ENCODE assay signal across 1 cellular context in genomic region chr2:210626849-210627248, GRCh38.
TF ChIP-seq lines count a peak whose summit lies in the region.

No MANE protein-coding gene starts in this region.

TF ChIP-seq in WTC11, 78 proteins besides CTCF, POLR2A, EP300 and RAD21 (continued from another document):
- TF ChIP-seq, protein P1, sequence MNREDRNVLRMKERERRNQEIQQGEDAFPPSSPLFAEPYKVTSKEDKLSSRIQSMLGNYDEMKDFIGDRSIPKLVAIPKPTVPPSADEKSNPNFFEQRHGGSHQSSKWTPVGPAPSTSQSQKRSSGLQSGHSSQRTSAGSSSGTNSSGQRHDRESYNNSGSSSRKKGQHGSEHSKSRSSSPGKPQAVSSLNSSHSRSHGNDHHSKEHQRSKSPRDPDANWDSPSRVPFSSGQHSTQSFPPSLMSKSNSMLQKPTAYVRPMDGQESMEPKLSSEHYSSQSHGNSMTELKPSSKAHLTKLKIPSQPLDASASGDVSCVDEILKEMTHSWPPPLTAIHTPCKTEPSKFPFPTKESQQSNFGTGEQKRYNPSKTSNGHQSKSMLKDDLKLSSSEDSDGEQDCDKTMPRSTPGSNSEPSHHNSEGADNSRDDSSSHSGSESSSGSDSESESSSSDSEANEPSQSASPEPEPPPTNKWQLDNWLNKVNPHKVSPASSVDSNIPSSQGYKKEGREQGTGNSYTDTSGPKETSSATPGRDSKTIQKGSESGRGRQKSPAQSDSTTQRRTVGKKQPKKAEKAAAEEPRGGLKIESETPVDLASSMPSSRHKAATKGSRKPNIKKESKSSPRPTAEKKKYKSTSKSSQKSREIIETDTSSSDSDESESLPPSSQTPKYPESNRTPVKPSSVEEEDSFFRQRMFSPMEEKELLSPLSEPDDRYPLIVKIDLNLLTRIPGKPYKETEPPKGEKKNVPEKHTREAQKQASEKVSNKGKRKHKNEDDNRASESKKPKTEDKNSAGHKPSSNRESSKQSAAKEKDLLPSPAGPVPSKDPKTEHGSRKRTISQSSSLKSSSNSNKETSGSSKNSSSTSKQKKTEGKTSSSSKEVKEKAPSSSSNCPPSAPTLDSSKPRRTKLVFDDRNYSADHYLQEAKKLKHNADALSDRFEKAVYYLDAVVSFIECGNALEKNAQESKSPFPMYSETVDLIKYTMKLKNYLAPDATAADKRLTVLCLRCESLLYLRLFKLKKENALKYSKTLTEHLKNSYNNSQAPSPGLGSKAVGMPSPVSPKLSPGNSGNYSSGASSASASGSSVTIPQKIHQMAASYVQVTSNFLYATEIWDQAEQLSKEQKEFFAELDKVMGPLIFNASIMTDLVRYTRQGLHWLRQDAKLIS (CRISPR knock-in tag; IDR thresholded peaks at IDR 0.05; ENCODE audit: borderline replicate concordance), result no peak
- TF ChIP-seq SMAD4 (CRISPR knock-in tag; IDR thresholded peaks at IDR 0.05) (no peak), ZNF512 (CRISPR knock-in tag; IDR thresholded peaks at IDR 0.05; ENCODE audit: borderline replicate concordance) (no peak), USF2 (CRISPR knock-in tag; IDR thresholded peaks at IDR 0.05) (no peak), FOXJ3 (CRISPR knock-in tag; IDR thresholded peaks at IDR 0.05; ENCODE audit: borderline replicate concordance) (no peak)
- TF ChIP-seq, protein P2, sequence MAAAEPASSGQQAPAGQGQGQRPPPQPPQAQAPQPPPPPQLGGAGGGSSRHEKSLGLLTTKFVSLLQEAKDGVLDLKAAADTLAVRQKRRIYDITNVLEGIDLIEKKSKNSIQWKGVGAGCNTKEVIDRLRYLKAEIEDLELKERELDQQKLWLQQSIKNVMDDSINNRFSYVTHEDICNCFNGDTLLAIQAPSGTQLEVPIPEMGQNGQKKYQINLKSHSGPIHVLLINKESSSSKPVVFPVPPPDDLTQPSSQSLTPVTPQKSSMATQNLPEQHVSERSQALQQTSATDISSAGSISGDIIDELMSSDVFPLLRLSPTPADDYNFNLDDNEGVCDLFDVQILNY (CRISPR knock-in tag; IDR thresholded peaks at IDR 0.05), result no peak
